1 cellular context compared by ENCODE assay signal in genomic region chr16:22232277-22233049, GRCh38.
TF ChIP-seq lines count a peak whose summit lies in the region.

No MANE protein-coding gene starts in this region.

TF ChIP-seq in GM23338, 12 proteins besides CTCF, POLR2A, EP300 and RAD21 (continued from another document):
- TF ChIP-seq ZNF462 (CRISPR knock-in tag; IDR thresholded peaks at IDR 0.05) (no peak), EZH2 (IDR thresholded peaks at IDR 0.05; ENCODE audit: low read depth, unreplicated experiment) (no peak), REST (IDR thresholded peaks at IDR 0.05; ENCODE audit: unreplicated experiment) (no peak), ZNF114 (CRISPR knock-in tag; IDR thresholded peaks at IDR 0.05) (no peak), EZH2phosphoT487 (IDR thresholded peaks at IDR 0.05; ENCODE audit: unreplicated experiment) (no peak), JUNB (IDR thresholded peaks at IDR 0.05; ENCODE audit: unreplicated experiment) (no peak), ZNF331 (CRISPR knock-in tag; IDR thresholded peaks at IDR 0.05; ENCODE audit: low read depth) (no peak)
- TF ChIP-seq, protein P1, sequence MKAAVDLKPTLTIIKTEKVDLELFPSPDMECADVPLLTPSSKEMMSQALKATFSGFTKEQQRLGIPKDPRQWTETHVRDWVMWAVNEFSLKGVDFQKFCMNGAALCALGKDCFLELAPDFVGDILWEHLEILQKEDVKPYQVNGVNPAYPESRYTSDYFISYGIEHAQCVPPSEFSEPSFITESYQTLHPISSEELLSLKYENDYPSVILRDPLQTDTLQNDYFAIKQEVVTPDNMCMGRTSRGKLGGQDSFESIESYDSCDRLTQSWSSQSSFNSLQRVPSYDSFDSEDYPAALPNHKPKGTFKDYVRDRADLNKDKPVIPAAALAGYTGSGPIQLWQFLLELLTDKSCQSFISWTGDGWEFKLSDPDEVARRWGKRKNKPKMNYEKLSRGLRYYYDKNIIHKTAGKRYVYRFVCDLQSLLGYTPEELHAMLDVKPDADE (IDR thresholded peaks at IDR 0.05): no peak
